Comparison of ENCODE assay signal across 36 cellular contexts in the genomic region with DNA sequence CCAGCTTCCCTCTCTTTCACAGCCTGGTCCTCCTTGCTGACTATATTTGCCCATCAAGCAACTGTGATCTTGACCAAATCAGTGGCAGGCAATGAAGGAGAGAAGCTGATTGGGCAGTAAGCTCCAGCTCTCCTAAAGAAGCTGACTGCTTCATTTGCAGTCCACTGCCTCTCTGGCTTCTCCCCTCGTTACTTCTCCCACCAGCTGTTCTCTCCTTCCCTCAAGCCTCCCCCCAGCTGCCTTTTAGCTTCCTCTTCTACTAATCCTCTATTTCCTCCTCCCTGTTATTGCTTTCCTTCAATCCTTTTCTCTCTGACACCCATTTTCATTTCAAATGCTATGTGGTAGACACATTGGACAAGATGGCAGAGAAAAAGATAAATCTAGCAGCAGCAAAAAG.
"Had no signal": no experiment of that assay in that cellular context is flagged by ENCODE, and none has a peak within 500 bp of the region (broad histone marks: within the 10 kb centered on the region; RNA-seq: fewer than 3 reads in every experiment).

No MANE protein-coding gene starts in this region.

- H3K36me3 ChIP-seq: ascending aorta, cardiac muscle cell, MG63 had no signal

- H3K9me3 ChIP-seq: ascending aorta, MG63 had no signal

- H3K36me3 Mint-ChIP-seq: activated CD8-positive, alpha-beta memory T cell treated with anti-CD3 and anti-CD28 coated beads, Interleukin-2, amount 10 ng/mL, durations not matched to agents 7 days and 5 days; activated naive CD4-positive, alpha-beta T cell treated with anti-CD3 and anti-CD28 coated beads, Interleukin-2, amount 50 U/mL, for 24 hours; activated naive CD8-positive, alpha-beta T cell treated with anti-CD3 and anti-CD28 coated beads, Interleukin-2, amount 10 ng/mL, durations not matched to agents 7 days and 5 days; IgD-negative memory B cell had no signal

- ATAC-seq: activated CD8-positive, alpha-beta memory T cell treated with anti-CD3 and anti-CD28 coated beads, Interleukin-2, amount 10 ng/mL, durations not matched to agents 7 days and 5 days; activated T-helper 17 cell treated with anti-CD3 and anti-CD28 coated beads, Interleukin-2, amount 50 U/mL, for 72 hours had no signal

- H3K27ac ChIP-seq: ascending aorta, cardiac muscle cell, SK-N-MC, VCaP had no signal

- H3K9me3 Mint-ChIP-seq: activated naive CD8-positive, alpha-beta T cell treated with anti-CD3 and anti-CD28 coated beads, Interleukin-2, amount 10 ng/mL, durations not matched to agents 7 days and 5 days; IgD-negative memory B cell; T-helper 1 cell treated with Interleukin-12 subunit alpha and Interleukin-12 subunit beta and Interleukin-4 antibody, amounts not matched to agents 30 μg/mL and 1 μg/mL, for 36 hours; T-helper 2 cell treated with Interferon-gamma antibody and Interleukin-4, amounts not matched to agents 5 μg/mL and 100 μg/mL, for 36 hours had no signal

- H3K4me1 Mint-ChIP-seq: activated CD4-positive, alpha-beta memory T cell treated with anti-CD3 and anti-CD28 coated beads, Interleukin-2, amount 10 ng/mL, durations not matched to agents 7 days and 5 days; activated CD8-positive, alpha-beta memory T cell treated with anti-CD3 and anti-CD28 coated beads, Interleukin-2, amount 10 ng/mL, durations not matched to agents 7 days and 5 days; activated naive CD4-positive, alpha-beta T cell treated with anti-CD3 and anti-CD28 coated beads, Interleukin-2, amount 50 U/mL, for 24 hours; activated naive CD8-positive, alpha-beta T cell treated with anti-CD3 and anti-CD28 coated beads, Interleukin-2, amount 10 ng/mL, durations not matched to agents 7 days and 5 days; activated T-helper 17 cell treated with anti-CD3 and anti-CD28 coated beads, Interleukin-2, amount 50 U/mL, for 72 hours; central memory CD8-positive, alpha-beta T cell; IgD-negative memory B cell had no signal

- H3K27me3 ChIP-seq: ascending aorta, cardiac muscle cell, MG63 had no signal

- H3K4me3 ChIP-seq: ascending aorta, cardiac muscle cell, MG63, SK-N-MC had no signal

- H3K4me3 Mint-ChIP-seq: activated CD4-positive, alpha-beta memory T cell treated with anti-CD3 and anti-CD28 coated beads, Interleukin-2, amount 10 ng/mL, durations not matched to agents 7 days and 5 days; activated CD8-positive, alpha-beta memory T cell treated with anti-CD3 and anti-CD28 coated beads, Interleukin-2, amount 10 ng/mL, durations not matched to agents 7 days and 5 days; activated naive CD4-positive, alpha-beta T cell treated with anti-CD3 and anti-CD28 coated beads, Interleukin-2, amount 50 U/mL, for 24 hours; activated naive CD8-positive, alpha-beta T cell treated with anti-CD3 and anti-CD28 coated beads, Interleukin-2, amount 10 ng/mL, durations not matched to agents 7 days and 5 days; activated T-helper 17 cell treated with anti-CD3 and anti-CD28 coated beads, Interleukin-2, amount 50 U/mL, for 72 hours; central memory CD8-positive, alpha-beta T cell; IgD-negative memory B cell; T-helper 1 cell treated with Interleukin-12 subunit alpha and Interleukin-12 subunit beta and Interleukin-4 antibody, amounts not matched to agents 30 μg/mL and 1 μg/mL, for 36 hours; T-helper 2 cell treated with Interferon-gamma antibody and Interleukin-4, amounts not matched to agents 5 μg/mL and 100 μg/mL, for 36 hours had no signal

- H3K4me1 ChIP-seq: ascending aorta had no signal

- H3K27ac Mint-ChIP-seq: activated CD4-positive, alpha-beta memory T cell treated with anti-CD3 and anti-CD28 coated beads, Interleukin-2, amount 10 ng/mL, durations not matched to agents 7 days and 5 days; activated CD8-positive, alpha-beta memory T cell treated with anti-CD3 and anti-CD28 coated beads, Interleukin-2, amount 10 ng/mL, durations not matched to agents 7 days and 5 days; activated naive CD4-positive, alpha-beta T cell treated with anti-CD3 and anti-CD28 coated beads, Interleukin-2, amount 50 U/mL, for 24 hours; activated naive CD8-positive, alpha-beta T cell treated with anti-CD3 and anti-CD28 coated beads, Interleukin-2, amount 10 ng/mL, durations not matched to agents 7 days and 5 days; activated T-helper 17 cell treated with anti-CD3 and anti-CD28 coated beads, Interleukin-2, amount 50 U/mL, for 72 hours; IgD-negative memory B cell; T-helper 1 cell treated with Interleukin-12 subunit alpha and Interleukin-12 subunit beta and Interleukin-4 antibody, amounts not matched to agents 30 μg/mL and 1 μg/mL, for 36 hours; T-helper 2 cell treated with Interferon-gamma antibody and Interleukin-4, amounts not matched to agents 5 μg/mL and 100 μg/mL, for 36 hours had no signal

- DNase-seq: activated CD4-positive, alpha-beta memory T cell treated with anti-CD3 and anti-CD28 coated beads, Interleukin-2, amount 10 ng/mL, durations not matched to agents 7 days and 5 days; activated CD4-positive, alpha-beta T cell treated with anti-CD3 and anti-CD28 coated beads for 1 hour; activated CD4-positive, alpha-beta T cell treated with anti-CD3 and anti-CD28 coated beads for 48 hours; activated CD4-positive, CD25-positive, alpha-beta regulatory T cell; activated CD8-positive, alpha-beta memory T cell treated with anti-CD3 and anti-CD28 coated beads for 24 hours; activated CD8-positive, alpha-beta memory T cell treated with anti-CD3 and anti-CD28 coated beads, Interleukin-2, amount 10 ng/mL, durations not matched to agents 7 days and 5 days; activated CD8-positive, alpha-beta memory T cell treated with anti-CD3 and anti-CD28 coated beads, Interleukin-2, amount 50 U/mL, for 48 hours; activated effector memory CD4-positive, alpha-beta T cell treated with anti-CD3 and anti-CD28 coated beads, Interleukin-2, amount 50 U/mL, for 16 hours; activated naive CD4-positive, alpha-beta T cell; activated naive CD8-positive, alpha-beta T cell treated with anti-CD3 and anti-CD28 coated beads, Interleukin-2, amount 10 ng/mL, durations not matched to agents 7 days and 5 days; activated T-cell treated with anti-CD3 and anti-CD28 coated beads, Interleukin-2, amount 50 U/mL, for 48 hours; amygdala; Karpas-422; KBM-7; MG63; NCI-H1092; NCI-H1436 treated with DMSO at 0.1 percent for 48 hours; NCI-H187; NCI-H2029 treated with DMSO at 0.1 percent for 48 hours; NCI-H2107; NCI-H2171; NCI-H510A; NCI-H69; NK-92 treated with Interleukin-12 subunit alpha and Interleukin-12 subunit beta, amount 100 ng/mL, for 24 hours; OCI-M1; Right ventricle myocardium superior had no signal

- H3K27me3 Mint-ChIP-seq: activated CD4-positive, alpha-beta memory T cell treated with anti-CD3 and anti-CD28 coated beads, Interleukin-2, amount 10 ng/mL, durations not matched to agents 7 days and 5 days; activated CD8-positive, alpha-beta memory T cell treated with anti-CD3 and anti-CD28 coated beads, Interleukin-2, amount 10 ng/mL, durations not matched to agents 7 days and 5 days; activated naive CD8-positive, alpha-beta T cell treated with anti-CD3 and anti-CD28 coated beads, Interleukin-2, amount 10 ng/mL, durations not matched to agents 7 days and 5 days; activated T-helper 17 cell treated with anti-CD3 and anti-CD28 coated beads, Interleukin-2, amount 50 U/mL, for 72 hours; central memory CD8-positive, alpha-beta T cell; IgD-negative memory B cell had no signal
